Comparison of ENCODE assay signal across 1 cellular context in the genomic region with DNA sequence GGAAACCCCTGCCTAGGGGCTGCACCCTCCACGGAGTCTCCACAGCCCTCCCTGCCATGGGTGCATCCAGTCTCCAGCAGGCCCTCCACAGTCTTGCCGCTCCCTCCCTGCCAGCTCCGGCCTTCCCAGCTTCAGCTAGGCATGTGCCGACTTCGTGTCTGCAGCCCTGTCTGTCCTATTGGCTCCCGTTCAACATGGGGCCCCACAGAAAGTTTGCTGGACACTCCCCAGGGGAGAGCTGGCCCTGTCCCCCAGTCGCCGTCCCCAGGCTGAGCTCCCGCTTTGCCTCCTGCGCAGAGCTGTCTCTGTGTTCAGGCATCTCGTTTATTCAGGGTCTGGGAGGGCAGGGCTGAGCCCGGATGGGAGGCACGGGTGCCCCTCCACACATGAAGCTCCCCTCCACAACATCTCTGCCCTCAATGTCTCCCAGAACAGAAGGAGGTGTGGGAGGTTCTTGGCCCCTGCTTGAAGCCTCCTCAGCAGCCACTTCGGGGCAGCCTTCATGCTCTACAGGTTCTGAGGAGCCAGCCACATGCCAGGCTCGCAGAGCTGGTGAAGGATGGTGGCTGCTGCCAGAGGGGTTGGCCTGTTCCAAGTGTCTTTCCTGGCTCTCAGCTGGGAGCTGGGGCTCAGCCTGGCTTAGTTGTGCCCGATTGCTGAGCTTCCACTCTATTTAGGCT.
TF ChIP-seq lines count a peak whose summit lies in the region.

No MANE protein-coding gene starts in this region.

TF ChIP-seq in WTC11, 78 proteins besides CTCF, POLR2A, EP300 and RAD21 (continued from another document):
- no peak for TF ChIP-seq CREB1 (CRISPR knock-in tag; IDR thresholded peaks at IDR 0.05)
- no peak for TF ChIP-seq CREM (CRISPR knock-in tag; IDR thresholded peaks at IDR 0.05)
- TF ChIP-seq ZNF219 (CRISPR knock-in tag; IDR thresholded peaks at IDR 0.05; ENCODE audit: borderline replicate concordance) = no peak
- TF ChIP-seq, protein P1, sequence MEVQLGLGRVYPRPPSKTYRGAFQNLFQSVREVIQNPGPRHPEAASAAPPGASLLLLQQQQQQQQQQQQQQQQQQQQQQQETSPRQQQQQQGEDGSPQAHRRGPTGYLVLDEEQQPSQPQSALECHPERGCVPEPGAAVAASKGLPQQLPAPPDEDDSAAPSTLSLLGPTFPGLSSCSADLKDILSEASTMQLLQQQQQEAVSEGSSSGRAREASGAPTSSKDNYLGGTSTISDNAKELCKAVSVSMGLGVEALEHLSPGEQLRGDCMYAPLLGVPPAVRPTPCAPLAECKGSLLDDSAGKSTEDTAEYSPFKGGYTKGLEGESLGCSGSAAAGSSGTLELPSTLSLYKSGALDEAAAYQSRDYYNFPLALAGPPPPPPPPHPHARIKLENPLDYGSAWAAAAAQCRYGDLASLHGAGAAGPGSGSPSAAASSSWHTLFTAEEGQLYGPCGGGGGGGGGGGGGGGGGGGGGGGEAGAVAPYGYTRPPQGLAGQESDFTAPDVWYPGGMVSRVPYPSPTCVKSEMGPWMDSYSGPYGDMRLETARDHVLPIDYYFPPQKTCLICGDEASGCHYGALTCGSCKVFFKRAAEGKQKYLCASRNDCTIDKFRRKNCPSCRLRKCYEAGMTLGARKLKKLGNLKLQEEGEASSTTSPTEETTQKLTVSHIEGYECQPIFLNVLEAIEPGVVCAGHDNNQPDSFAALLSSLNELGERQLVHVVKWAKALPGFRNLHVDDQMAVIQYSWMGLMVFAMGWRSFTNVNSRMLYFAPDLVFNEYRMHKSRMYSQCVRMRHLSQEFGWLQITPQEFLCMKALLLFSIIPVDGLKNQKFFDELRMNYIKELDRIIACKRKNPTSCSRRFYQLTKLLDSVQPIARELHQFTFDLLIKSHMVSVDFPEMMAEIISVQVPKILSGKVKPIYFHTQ (CRISPR knock-in tag; IDR thresholded peaks at IDR 0.05) = no peak
- no peak for TF ChIP-seq SP1 (CRISPR knock-in tag; conservative IDR thresholded peaks at IDR 0.05)
- TF ChIP-seq SOX15 (CRISPR knock-in tag; IDR thresholded peaks at IDR 0.05) = no peak
- no peak for TF ChIP-seq SMAD4 (CRISPR knock-in tag; IDR thresholded peaks at IDR 0.05)
TF ChIP-seq in WTC11: peak in this region for 0.
